ENCODE assay signal across 15 cellular contexts in the genomic region with DNA sequence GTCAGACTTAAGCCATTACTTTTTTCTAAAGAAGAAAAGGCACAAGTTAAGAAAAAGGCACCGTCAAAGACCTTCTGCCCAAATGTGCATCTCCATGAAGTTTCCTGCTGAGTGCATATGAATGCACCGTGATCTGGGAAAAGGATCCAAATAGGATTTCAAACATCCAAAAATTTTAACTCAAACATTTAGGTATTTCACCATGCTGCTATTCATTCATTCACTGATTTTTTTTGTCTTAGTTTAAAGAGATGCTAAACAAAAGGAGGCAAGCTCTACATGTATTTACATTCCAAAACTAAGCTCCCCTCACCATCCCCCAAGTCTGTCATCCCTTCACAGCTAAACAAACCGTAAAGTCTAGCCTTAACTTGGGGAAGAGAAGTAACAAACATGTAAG.
"Had no signal": no experiment of that assay in that cellular context is flagged by ENCODE, and none has a peak within 500 bp of the region (broad histone marks: within the 10 kb centered on the region; RNA-seq: fewer than 3 reads in every experiment).

No MANE protein-coding gene starts in this region.

- H3K4me3 ChIP-seq: skin epidermis, tibial artery, vagina had no signal

- ATAC-seq: activated naive CD4-positive, alpha-beta T cell treated with anti-CD3 and anti-CD28 coated beads, Interleukin-2, amount 50 U/mL, for 72 hours; activated T-cell treated with anti-CD3 and anti-CD28 coated beads, Interleukin-2, amount 50 U/mL, for 4 hours had no signal

- H3K36me3 ChIP-seq: neutrophil, tibial artery, vagina had no signal

- H3K27me3 ChIP-seq: tibial artery, vagina had no signal

- H3K4me1 ChIP-seq: tibial artery, vagina had no signal

- H3K27ac ChIP-seq: neutrophil, skin epidermis, tibial artery, vagina had no signal

- DNase-seq: activated CD4-positive, alpha-beta T cell treated with anti-CD3 and anti-CD28 coated beads, Interleukin-2, amount 50 U/mL, for 1 hour; activated CD4-positive, CD25-positive, alpha-beta regulatory T cell; activated effector memory CD4-positive, alpha-beta T cell treated with anti-CD3 and anti-CD28 coated beads, Interleukin-2, amount 50 U/mL, for 16 hours; activated T-cell treated with anti-CD3 and anti-CD28 coated beads, Interleukin-2, amount 50 U/mL, for 4 hours; amygdala; cortex of kidney; effector memory CD4-positive, alpha-beta T cell; kidney glomerular epithelial cell; posterior cingulate gyrus; T-helper 2 cell; tibial artery had no signal
